In the genomic region with DNA sequence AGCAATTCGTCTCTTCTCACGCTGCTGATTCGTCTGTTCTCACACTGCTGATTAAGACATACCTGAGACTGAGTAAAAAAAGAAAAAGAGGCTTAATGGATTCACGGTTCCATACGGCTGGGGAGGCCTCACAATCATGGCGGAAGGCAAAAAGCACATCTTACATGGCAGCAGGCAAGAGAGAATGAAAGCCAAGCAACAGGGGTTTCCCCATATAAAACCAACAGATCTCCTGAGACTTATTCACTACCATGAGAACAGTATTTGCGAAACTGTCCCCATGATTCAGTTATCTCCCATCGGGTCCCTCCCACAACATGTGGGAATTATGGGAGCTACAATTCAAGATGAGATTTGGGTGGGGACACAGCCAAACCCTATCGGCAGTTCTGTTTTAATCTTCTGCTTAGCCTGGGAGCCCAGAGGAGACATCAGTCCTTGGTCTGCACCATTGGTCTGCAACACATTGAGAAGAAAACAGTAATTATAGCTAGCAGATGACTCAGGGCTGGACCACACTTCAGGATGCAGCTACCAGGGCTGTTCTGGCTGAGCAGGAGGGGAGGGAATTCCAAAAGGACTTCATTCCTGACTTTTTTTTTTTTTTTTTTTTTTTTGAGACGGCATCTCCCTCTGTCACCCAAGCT, we compare ENCODE assay signal across 27 cellular contexts.
DNase-seq lines count a peak whose midpoint lies in the region; ATAC-seq and TF ChIP-seq lines count a peak whose summit lies in the region.
"Had no signal": no experiment of that assay in that cellular context is flagged by ENCODE, and none has a peak within 500 bp of the region (broad histone marks: within the 10 kb centered on the region; RNA-seq: fewer than 3 reads in every experiment).

No MANE protein-coding gene starts in this region.

- ATAC-seq in GM23338 = no peak
- no peak for ATAC-seq in GM19455 (IDR thresholded peaks at IDR 0.05; ENCODE audit: unreplicated experiment)
- ATAC-seq in GM18520 (IDR thresholded peaks at IDR 0.05; ENCODE audit: unreplicated experiment) = no peak
- ATAC-seq: CD8-positive, alpha-beta T cell; left lung; T-helper 17 cell had no signal

- no peaks in the 10 kb centered on the region for H4K20me1 ChIP-seq in GM23338 (replicated peaks; ENCODE audit: insufficient read depth)

- no peaks in the 10 kb centered on the region for H3K9me2 ChIP-seq in GM23338 (ENCODE audit: insufficient read depth)

- H3K79me2 ChIP-seq in GM23338 (replicated peaks; ENCODE audit: insufficient read depth) = no peaks in the 10 kb centered on the region; the same call in 1 of the 2 replicates

- peaks cover 3% of the 10 kb centered on the region for H3K4me1 Mint-ChIP-seq in GM23338
- peaks cover 43% of the 10 kb centered on the region for H3K4me1 Mint-ChIP-seq in activated T-helper 2 cell treated with anti-CD3 and anti-CD28 coated beads, Interferon-gamma antibody, Interleukin-2, Interleukin-4, amounts not matched to agents 10 μg/mL and 5 μg/mL and 100 μg/mL, durations not matched to agents 14 hours and 24 hours and 36 hours (ENCODE audit: low read depth)
- peaks cover 8% of the 10 kb centered on the region for H3K4me1 Mint-ChIP-seq in progenitor cell of endocrine pancreas (ENCODE audit: low read depth)

- no peak overlapping the region for H2AFZ ChIP-seq in GM23338

- H3K27ac ChIP-seq in GM23338 (ENCODE audit: low read depth) = no peak overlapping the region
- H3K27ac ChIP-seq: adrenal gland, brain microvascular endothelial cell, esophagus muscularis mucosa, left lung, neutrophil, RWPE1, uterus had no signal

- H3F3A ChIP-seq in GM23338 (replicated peaks; ENCODE audit: low read depth) = no peaks in the 10 kb centered on the region

- no peak overlapping the region for H3K4me2 ChIP-seq in GM23338

- peaks cover 4% of the 10 kb centered on the region; the same call in 1 of the 2 replicates for H3K36me3 ChIP-seq in GM23338 (ENCODE audit: insufficient read depth)
- H3K36me3 ChIP-seq: adrenal gland, brain microvascular endothelial cell, esophagus muscularis mucosa, gastrocnemius medialis, HAP-1, left lung, neutrophil, uterus had no signal

- H3K4me3 Mint-ChIP-seq in GM23338 = no peak overlapping the region
- no peak overlapping the region for H3K4me3 Mint-ChIP-seq in activated T-helper 2 cell treated with anti-CD3 and anti-CD28 coated beads, Interferon-gamma antibody, Interleukin-2, Interleukin-4, amounts not matched to agents 10 μg/mL and 5 μg/mL and 100 μg/mL, durations not matched to agents 14 hours and 24 hours and 36 hours (ENCODE audit: low read depth)
- H3K4me3 Mint-ChIP-seq in progenitor cell of endocrine pancreas (ENCODE audit: low read depth) = no peak overlapping the region
- H3K4me3 Mint-ChIP-seq: CD8-positive, alpha-beta T cell; stimulated activated naive CD8-positive, alpha-beta T cell treated with anti-CD3 and anti-CD28 coated beads, Interleukin-15, Interleukin-2, amounts not matched to agents 100 ng/mL and 50 ng/mL, for 24 hours; T-helper 17 cell had no signal

- H3K4me3 ChIP-seq in GM23338 = no peak overlapping the region
- no peak overlapping the region for H3K4me3 ChIP-seq in epithelial cell of esophagus (ENCODE audit: low read length)
- H3K4me3 ChIP-seq: adrenal gland, esophagus muscularis mucosa, gastrocnemius medialis, HAP-1, left lung, uterus had no signal

- intact Hi-C loops in activated T-helper 2 cell treated with anti-CD3 and anti-CD28 coated beads, Interferon-gamma antibody, Interleukin-2, Interleukin-4, amounts not matched to agents 10 μg/mL and 5 μg/mL and 100 μg/mL, durations not matched to agents 14 hours and 24 hours and 36 hours (cut with micrococcal nuclease) = loop anchor here (5.0 kb wide), 1 partner anchor 47 kb away; no protein-coding TSS in a partner anchor

- no peaks in the 10 kb centered on the region for H3K4me1 ChIP-seq in GM23338 (ENCODE audit: insufficient read depth)
- H3K4me1 ChIP-seq: adrenal gland, esophagus muscularis mucosa, HAP-1, left lung had no signal

- H3K27me3 Mint-ChIP-seq in GM23338 (ENCODE audit: insufficient read depth, low read depth, poor library complexity) = peaks cover 9% of the 10 kb centered on the region
- no peaks in the 10 kb centered on the region for H3K27me3 Mint-ChIP-seq in activated T-helper 2 cell treated with anti-CD3 and anti-CD28 coated beads, Interferon-gamma antibody, Interleukin-2, Interleukin-4, amounts not matched to agents 10 μg/mL and 5 μg/mL and 100 μg/mL, durations not matched to agents 14 hours and 24 hours and 36 hours (ENCODE audit: low read depth)
- H3K27me3 Mint-ChIP-seq in progenitor cell of endocrine pancreas = peaks cover 4% of the 10 kb centered on the region

- no peaks in the 10 kb centered on the region for H3K27me3 ChIP-seq in GM23338 (ENCODE audit: insufficient read depth)
- H3K27me3 ChIP-seq: adrenal gland, brain microvascular endothelial cell, esophagus muscularis mucosa, gastrocnemius medialis, left lung, neutrophil, uterus had no signal

- DNase-seq in GM23338 (ENCODE audit: low spot score) (no peak), epithelial cell of esophagus (ENCODE audit: low read depth) (peak; percentile 24), progenitor cell of endocrine pancreas (ENCODE audit: low spot score, unreplicated experiment) (no peak), NCI-H82 (lab: John Stamatoyannopoulos, UW) (no peak)
- no peak for DNase-seq in activated T-helper 2 cell treated with anti-CD3 and anti-CD28 coated beads, Interferon-gamma antibody, Interleukin-2, Interleukin-4, amounts not matched to agents 10 μg/mL and 5 μg/mL and 100 μg/mL, durations not matched to agents 14 hours and 24 hours and 36 hours (ENCODE audit: low spot score)
- DNase-seq: activated CD4-positive, alpha-beta T cell treated with anti-CD3 and anti-CD28 coated beads for 4 hours; activated CD8-positive, alpha-beta memory T cell treated with anti-CD3 and anti-CD28 coated beads for 24 hours; activated naive CD4-positive, alpha-beta T cell; activated T-cell treated with anti-CD3 and anti-CD28 coated beads, Interleukin-2, amount 50 U/mL, for 1 hour; adrenal gland; brain microvascular endothelial cell; CD8-positive, alpha-beta T cell; effector memory CD4-positive, alpha-beta T cell; mesendoderm; NCI-H1436; NCI-H774; T-helper 17 cell; uterus had no signal

- no peak for TF ChIP-seq CTCF in GM23338 (conservative IDR thresholded peaks at IDR 0.05; ENCODE audit: low read depth in 2 of 2)
- no peak for TF ChIP-seq CTCF in epithelial cell of esophagus (IDR thresholded peaks at IDR 0.05; ENCODE audit: insufficient read depth, low read depth, low read length, missing control alignments)
- TF ChIP-seq CTCF in progenitor cell of endocrine pancreas (IDR thresholded peaks at IDR 0.05; ENCODE audit: unreplicated experiment) = no peak

- H3K27ac Mint-ChIP-seq in GM23338 (peak overlapping the region; percentile 25; the same call in 1 of the 2 replicates), progenitor cell of endocrine pancreas (peak overlapping the region; percentile 9)
- H3K27ac Mint-ChIP-seq in activated T-helper 2 cell treated with anti-CD3 and anti-CD28 coated beads, Interferon-gamma antibody, Interleukin-2, Interleukin-4, amounts not matched to agents 10 μg/mL and 5 μg/mL and 100 μg/mL, durations not matched to agents 14 hours and 24 hours and 36 hours = peak overlapping the region; percentile 57
- H3K27ac Mint-ChIP-seq: CD8-positive, alpha-beta T cell; T-helper 17 cell had no signal

- peaks cover 67% of the 10 kb centered on the region for H3K36me3 Mint-ChIP-seq in GM23338 (ENCODE audit: low read depth)
- H3K36me3 Mint-ChIP-seq in activated T-helper 2 cell treated with anti-CD3 and anti-CD28 coated beads, Interferon-gamma antibody, Interleukin-2, Interleukin-4, amounts not matched to agents 10 μg/mL and 5 μg/mL and 100 μg/mL, durations not matched to agents 14 hours and 24 hours and 36 hours (ENCODE audit: low read depth) = peaks cover 84% of the 10 kb centered on the region
- H3K36me3 Mint-ChIP-seq in progenitor cell of endocrine pancreas (ENCODE audit: insufficient read depth) = peaks cover 7% of the 10 kb centered on the region
- H3K36me3 Mint-ChIP-seq: CD8-positive, alpha-beta T cell had no signal

- H3K9me3 Mint-ChIP-seq in GM23338 = no peaks in the 10 kb centered on the region; the same call in 2 of the 3 replicates
- peaks cover 27% of the 10 kb centered on the region for H3K9me3 Mint-ChIP-seq in activated T-helper 2 cell treated with anti-CD3 and anti-CD28 coated beads, Interferon-gamma antibody, Interleukin-2, Interleukin-4, amounts not matched to agents 10 μg/mL and 5 μg/mL and 100 μg/mL, durations not matched to agents 14 hours and 24 hours and 36 hours
- H3K9me3 Mint-ChIP-seq in progenitor cell of endocrine pancreas (ENCODE audit: low read depth) = peaks cover 6% of the 10 kb centered on the region

TF ChIP-seq in GM23338, 12 proteins besides CTCF, POLR2A, EP300 and RAD21 (continues in another document):
- no peak for TF ChIP-seq JUNB (IDR thresholded peaks at IDR 0.05; ENCODE audit: unreplicated experiment)
- no peak for TF ChIP-seq ZNF331 (CRISPR knock-in tag; IDR thresholded peaks at IDR 0.05; ENCODE audit: low read depth)
- TF ChIP-seq NANOG (IDR thresholded peaks at IDR 0.05; ENCODE audit: borderline replicate concordance) = no peak
- TF ChIP-seq, protein P1, sequence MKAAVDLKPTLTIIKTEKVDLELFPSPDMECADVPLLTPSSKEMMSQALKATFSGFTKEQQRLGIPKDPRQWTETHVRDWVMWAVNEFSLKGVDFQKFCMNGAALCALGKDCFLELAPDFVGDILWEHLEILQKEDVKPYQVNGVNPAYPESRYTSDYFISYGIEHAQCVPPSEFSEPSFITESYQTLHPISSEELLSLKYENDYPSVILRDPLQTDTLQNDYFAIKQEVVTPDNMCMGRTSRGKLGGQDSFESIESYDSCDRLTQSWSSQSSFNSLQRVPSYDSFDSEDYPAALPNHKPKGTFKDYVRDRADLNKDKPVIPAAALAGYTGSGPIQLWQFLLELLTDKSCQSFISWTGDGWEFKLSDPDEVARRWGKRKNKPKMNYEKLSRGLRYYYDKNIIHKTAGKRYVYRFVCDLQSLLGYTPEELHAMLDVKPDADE (IDR thresholded peaks at IDR 0.05) = no peak
